Comparison of ENCODE assay signal across 8 cellular contexts in the genomic region with DNA sequence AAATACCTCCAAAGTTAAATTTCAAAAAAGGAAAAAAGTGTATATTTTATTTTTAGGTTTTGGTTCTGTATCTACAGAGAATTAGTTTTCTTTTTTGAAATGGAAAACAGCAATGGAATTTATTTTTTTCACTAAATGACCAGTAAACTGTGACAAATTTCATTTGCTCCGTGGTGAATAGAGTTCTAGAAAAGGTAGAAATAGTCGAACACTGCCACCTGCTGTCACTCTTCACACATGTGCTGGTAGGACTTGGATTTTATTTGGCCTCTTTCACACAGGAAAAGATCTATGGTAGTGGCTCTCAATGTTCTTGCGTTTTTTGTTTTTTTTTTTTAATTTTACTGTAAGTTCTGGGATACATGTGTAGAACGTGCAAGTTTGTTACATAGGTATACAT.
DNase-seq lines count a peak whose midpoint lies in the region; ATAC-seq and TF ChIP-seq lines count a peak whose summit lies in the region.

No MANE protein-coding gene starts in this region.

- no peak overlapping the region for H3K4me2 ChIP-seq in PC-3 (ENCODE audit: low read length)

- no peaks in the 10 kb centered on the region for H3K79me2 ChIP-seq in PC-3 (ENCODE audit: low read length)

- H2AFZ ChIP-seq in PC-3 (ENCODE audit: low read length) = no peak overlapping the region

- DNase-seq in AG09309 (ENCODE audit: low read depth) (peak; percentile 25), PC-3 (peak; percentile 66), chondrocyte (ENCODE audit: low spot score) (no peak), medulla oblongata (ENCODE audit: extremely low spot score) (peak; percentile 70)

- H3K4me1 Mint-ChIP-seq in chondrocyte (ENCODE audit: low read depth) = peaks cover 35% of the 10 kb centered on the region

- BruUV-seq in PC-3 (replicated peaks; lab: Mats Ljungman, UMichigan) = no TSS peak

- H3K9me3 Mint-ChIP-seq in chondrocyte (ENCODE audit: low read depth) = peaks cover 6% of the 10 kb centered on the region

- H3K9ac ChIP-seq in PC-3 (ENCODE audit: low read length) = no peak overlapping the region

- POLR2A ChIA-PET in PC-3 (lab: Charles Lee; ENCODE audit: unreplicated experiment) = no interaction called here

- H3K27ac Mint-ChIP-seq in chondrocyte (ENCODE audit: unreplicated experiment) = no peak overlapping the region

- H4K20me1 ChIP-seq in PC-3 (ENCODE audit: low read length) = no peaks in the 10 kb centered on the region

- CTCF ChIA-PET in PC-3 (lab: Charles Lee) = no interaction called here

- no peaks in the 10 kb centered on the region for H3K9me2 ChIP-seq in PC-3 (replicated peaks; ENCODE audit: low read length)

- H3K27ac ChIP-seq in PC-3 (ENCODE audit: low read length) = no peak overlapping the region

- ATAC-seq in HG03469 (IDR thresholded peaks at IDR 0.05; ENCODE audit: unreplicated experiment) = peak; percentile 67
- peak; percentile 64 for ATAC-seq in PC-3
- ATAC-seq in HG03135 (IDR thresholded peaks at IDR 0.05; ENCODE audit: unreplicated experiment) = no peak
- no peak for ATAC-seq in GM21723 (IDR thresholded peaks at IDR 0.05; ENCODE audit: unreplicated experiment)

- peak; percentile 60 for TF ChIP-seq CTCF in AG09309 (IDR thresholded peaks at IDR 0.05; ENCODE audit: control insufficient read depth, insufficient read depth, low read depth, low read length, missing control alignments)
- peak; percentile 36 for TF ChIP-seq CTCF in GM12874 (IDR thresholded peaks at IDR 0.05; ENCODE audit: insufficient read depth, low read depth, low read length)
- peak; percentile 66 for TF ChIP-seq CTCF in PC-3 (conservative IDR thresholded peaks at IDR 0.05; ENCODE audit: low read depth, low read length)
- TF ChIP-seq CTCF in chondrocyte (IDR thresholded peaks at IDR 0.05) = peak; percentile 93

- no peaks in the 10 kb centered on the region for H3K9me3 ChIP-seq in PC-3 (ENCODE audit: low read length)

- H3K27me3 ChIP-seq in PC-3 (ENCODE audit: low read length) = no peaks in the 10 kb centered on the region

- H3F3A ChIP-seq in PC-3 (ENCODE audit: low read length, unreplicated experiment) = no peaks in the 10 kb centered on the region

- intact Hi-C loops in PC-3 (cut with micrococcal nuclease) = loop anchor here (1.0 to 5.0 kb wide), 5 partner anchors 371 to 731 kb away; no protein-coding TSS in a partner anchor

- no peaks in the 10 kb centered on the region for H3K27me3 Mint-ChIP-seq in chondrocyte (ENCODE audit: low read depth)

- H3K36me3 ChIP-seq in PC-3 (ENCODE audit: low read depth, low read length) = no peaks in the 10 kb centered on the region

- H3K4me3 ChIP-seq in AG09309 (ENCODE audit: control insufficient read depth, low read depth, low read length) (no peak overlapping the region), PC-3 (ENCODE audit: low read length) (no peak overlapping the region)

- H3K36me3 Mint-ChIP-seq in chondrocyte (ENCODE audit: low read depth) = no peaks in the 10 kb centered on the region

- no peak overlapping the region for H3K4me3 Mint-ChIP-seq in chondrocyte (ENCODE audit: unreplicated experiment)

- H3K4me1 ChIP-seq in PC-3 (ENCODE audit: insufficient read depth, low read length) = peaks cover 11% of the 10 kb centered on the region

Comparison
In these comparisons a context has a peak if more than half of its experiments do, and no peak if none do; other contexts are left out.
1. CTCF ChIP-seq: peak in every context shown above with its lines; median percentile 93 in chondrocyte; 66 in PC-3; 60 in AG09309; 36 in GM12874.
2. ATAC-seq: peak in HG03469 (single experiment) and PC-3 (single experiment); none in HG03135 (single experiment) and GM21723 (single experiment).